19 cellular contexts compared by ENCODE assay signal in the genomic region with DNA sequence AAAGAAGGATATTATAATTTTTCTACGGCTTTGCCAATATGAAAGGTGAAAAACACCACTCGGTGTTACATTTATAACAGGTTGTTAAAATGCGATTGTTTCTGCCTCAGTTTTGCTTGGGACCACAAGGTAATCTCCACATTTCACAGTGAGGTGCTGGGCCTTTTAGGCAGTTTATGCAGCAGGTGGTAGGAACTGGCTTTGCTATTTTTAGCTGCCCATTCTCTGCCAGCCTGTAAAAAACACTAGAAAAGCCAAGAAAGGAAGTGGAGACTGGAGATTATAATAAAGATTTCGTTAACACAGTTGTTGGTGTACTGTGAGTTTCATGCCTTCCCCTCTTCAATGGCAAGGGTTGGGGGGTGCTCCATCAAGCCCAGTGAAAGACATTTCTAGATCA. TPM values are rescaled to one million over a fixed set of nuclear protein-coding genes. Genes with fewer than 3 reads are reported as not detected.
A peak's percentile ranks its signal among the peaks of the same experiment; 100 is the strongest.
DNase-seq lines count a peak whose midpoint lies in the region; ATAC-seq and TF ChIP-seq lines count a peak whose summit lies in the region.
"Had no signal": no experiment of that assay in that cellular context is flagged by ENCODE, and none has a peak within 500 bp of the region (broad histone marks: within the 10 kb centered on the region; RNA-seq: fewer than 3 reads in every experiment).

No MANE protein-coding gene starts in this region.

- H3K4me1 ChIP-seq in Loucy (ENCODE audit: insufficient read depth, low read length, poor library complexity, severe bottlenecking) (peaks cover 80% of the 10 kb centered on the region), SJCRH30 (peaks cover 34% of the 10 kb centered on the region), foreskin keratinocyte (no peaks in the 10 kb centered on the region)
- H3K4me1 ChIP-seq: vagina had no signal

- TF ChIP-seq CTCF in CD4-positive, alpha-beta T cell (IDR thresholded peaks at IDR 0.05): no peak
- TF ChIP-seq CTCF in Loucy (conservative IDR thresholded peaks at IDR 0.05; ENCODE audit: low read length) (no peak), foreskin keratinocyte (conservative IDR thresholded peaks at IDR 0.05) (no peak)

- no peak for DNase-seq in CD4-positive, alpha-beta T cell
- DNase-seq in SJCRH30 (peak; percentile 7 to 55), NCI-H1694 treated with DMSO at 0.1 percent for 48 hours (lab: John Stamatoyannopoulos, UW) (no peak), foreskin keratinocyte (no peak)
- DNase-seq in stimulated activated CD4-positive, alpha-beta T cell treated with anti-CD3 and anti-CD28 coated beads, Interleukin-2, amount 100 ng/mL, for 24 hours: no peak
- DNase-seq in stimulated activated CD4-positive, alpha-beta T cell treated with anti-CD3 and anti-CD28 coated beads, Interleukin-1b, Interleukin-23, amount 100 ng/mL, for 48 hours: no peak
- DNase-seq: activated CD4-positive, CD25-positive, alpha-beta regulatory T cell; left cardiac atrium; small intestine; stimulated activated CD8-positive, alpha-beta memory T cell treated with anti-CD3 and anti-CD28 coated beads, Interleukin-4, amount 100 ng/mL, for 48 hours; substantia nigra had no signal

- H3K27ac ChIP-seq in CD4-positive, alpha-beta T cell (ENCODE audit: low read depth, low read length): no peak overlapping the region
- peak overlapping the region; percentile 60 for H3K27ac ChIP-seq in SJCRH30
- no peak overlapping the region for H3K27ac ChIP-seq in foreskin keratinocyte
- H3K27ac ChIP-seq: vagina had no signal

- intact Hi-C loops in CD4-positive, alpha-beta T cell (cut with DNase I, micrococcal nuclease): loop anchor here in 1 of 2 experiments (10.0 kb wide), 2 partner anchors 124 to 254 kb away; no protein-coding TSS in a partner anchor

- CTCF ChIA-PET in CD4-positive, alpha-beta T cell (lab: Charles Lee): no interaction called here

- POLR2A ChIA-PET in CD4-positive, alpha-beta T cell (lab: Charles Lee): no interaction called here

- ATAC-seq in CD4-positive, alpha-beta T cell (ENCODE audit: poor library complexity): no peak
- ATAC-seq in GM18907 (IDR thresholded peaks at IDR 0.05; ENCODE audit: unreplicated experiment): peak; percentile 39
- ATAC-seq in foreskin keratinocyte: no peak
- ATAC-seq: left cardiac atrium, Right ventricle myocardium inferior had no signal

- peaks cover 24% of the 10 kb centered on the region; the same call in 1 of the 2 replicates for H3K79me2 ChIP-seq in Loucy (ENCODE audit: insufficient read depth, low read length)

- H4K20me1 ChIP-seq in Loucy (ENCODE audit: insufficient read depth, low read length, poor library complexity, severe bottlenecking): no peaks in the 10 kb centered on the region

- peaks cover 3% of the 10 kb centered on the region for H3K27me3 Mint-ChIP-seq in CD4-positive, alpha-beta T cell

- peaks cover 14% of the 10 kb centered on the region for H3F3A ChIP-seq in Loucy (ENCODE audit: low read depth)

- H3K27ac Mint-ChIP-seq in CD4-positive, alpha-beta T cell: peak overlapping the region; percentile 0

- no peak overlapping the region for H2AFZ ChIP-seq in Loucy (ENCODE audit: low read length)

- peak overlapping the region; percentile 69 for H3K4me3 ChIP-seq in Loucy (ENCODE audit: low read length, poor library complexity, severe bottlenecking)
- no peak overlapping the region for H3K4me3 ChIP-seq in SJCRH30
- H3K4me3 ChIP-seq: vagina had no signal

- no peaks in the 10 kb centered on the region for H3K9me3 ChIP-seq in CD4-positive, alpha-beta T cell (ENCODE audit: control insufficient read depth, low read length)
- no peaks in the 10 kb centered on the region for H3K9me3 ChIP-seq in Loucy (ENCODE audit: insufficient read depth, low read depth, low read length)
- no peaks in the 10 kb centered on the region for H3K9me3 ChIP-seq in SJCRH30 (replicated peaks)
- H3K9me3 ChIP-seq: vagina had no signal

- H3K36me3 Mint-ChIP-seq in CD4-positive, alpha-beta T cell (ENCODE audit: low read depth): no peaks in the 10 kb centered on the region
- H3K36me3 Mint-ChIP-seq: IgD-negative memory B cell had no signal

- H3K4me2 ChIP-seq in Loucy (ENCODE audit: low read depth, low read length, poor library complexity, severe bottlenecking): peak overlapping the region; percentile 86

- H3K9me2 ChIP-seq in Loucy (replicated peaks; ENCODE audit: low read depth, low read length): no peaks in the 10 kb centered on the region

- no peaks in the 10 kb centered on the region for H3K27me3 ChIP-seq in CD4-positive, alpha-beta T cell (ENCODE audit: control insufficient read depth, insufficient read depth, low read length)
- H3K27me3 ChIP-seq in Loucy (ENCODE audit: insufficient read depth, low read length, poor library complexity, severe bottlenecking): no peaks in the 10 kb centered on the region
- no peaks in the 10 kb centered on the region for H3K27me3 ChIP-seq in SJCRH30
- H3K27me3 ChIP-seq in foreskin keratinocyte: no peaks in the 10 kb centered on the region
- H3K27me3 ChIP-seq: vagina had no signal

- H3K9ac ChIP-seq in Loucy (ENCODE audit: low read depth, low read length, poor library complexity, severe bottlenecking): peak overlapping the region; percentile 78

- peaks cover 3% of the 10 kb centered on the region for H3K9me3 Mint-ChIP-seq in CD4-positive, alpha-beta T cell
- H3K9me3 Mint-ChIP-seq: IgD-negative memory B cell had no signal

- peaks cover 17% of the 10 kb centered on the region for H3K4me1 Mint-ChIP-seq in CD4-positive, alpha-beta T cell (ENCODE audit: low read depth)

- H3K36me3 ChIP-seq in Loucy (ENCODE audit: insufficient read depth, low read length): no peaks in the 10 kb centered on the region
- no peaks in the 10 kb centered on the region for H3K36me3 ChIP-seq in SJCRH30
- H3K36me3 ChIP-seq: vagina had no signal

- H3K4me3 Mint-ChIP-seq in CD4-positive, alpha-beta T cell: no peak overlapping the region
- H3K4me3 Mint-ChIP-seq: IgD-negative memory B cell had no signal

RNA-seq across cellular contexts. Expression of a gene that starts 8.0 kb away (rescaled TPM):
- total RNA-seq in CD4-positive, alpha-beta T cell: 10 to 100 TPM; 22.8 to 24.6 TPM
- total RNA-seq in SJCRH30 (2014; rRNA removed; shearing (Covaris generic)): 59.4 and 66.1 TPM in 2 replicates
- total RNA-seq in foreskin keratinocyte: 64.8 and 74.5 TPM in 2 replicates
- polyA plus RNA-seq in foreskin keratinocyte: 89.3 and 95.3 TPM in 2 replicates

RNA-seq across cellular contexts. Expression of a gene that starts 26.7 kb away (rescaled TPM):
- total RNA-seq in CD4-positive, alpha-beta T cell: not detected
- total RNA-seq in SJCRH30 (2014; rRNA removed; shearing (Covaris generic)): not detected in 2 replicates
- total RNA-seq in foreskin keratinocyte: not detected in 2 replicates
- polyA plus RNA-seq in foreskin keratinocyte: not detected in 2 replicates
- total RNA-seq: cardiac septum, left cardiac atrium, pulmonary artery endothelial cell, Right ventricle myocardium inferior, vagina had no signal
- polyA plus RNA-seq: IgD-negative memory B cell, neural cell had no signal

RNA-seq across cellular contexts. Expression of a gene that starts 47.7 kb away (rescaled TPM):
- total RNA-seq in CD4-positive, alpha-beta T cell: not detected
- total RNA-seq in SJCRH30 (2014; rRNA removed; shearing (Covaris generic)): not detected in 2 replicates
- not detected in 2 replicates for total RNA-seq in foreskin keratinocyte
- polyA plus RNA-seq in foreskin keratinocyte: 0.16 TPM in 1 of 2 replicates, not detected in the other
- total RNA-seq: cardiac septum, left cardiac atrium, pulmonary artery endothelial cell, Right ventricle myocardium inferior had no signal
- polyA plus RNA-seq: IgD-negative memory B cell, neural cell had no signal

Comparison
In these comparisons a context has a peak if more than half of its experiments do, and no peak if none do; other contexts are left out.
1. DNase-seq: peak in SJCRH30 (2 of 2); none in CD4-positive, alpha-beta T cell (0 of 10), stimulated activated CD4-positive, alpha-beta T cell treated with anti-CD3 and anti-CD28 coated beads, Interleukin-2, amount 100 ng/mL, for 24 hours (0 of 2), stimulated activated CD4-positive, alpha-beta T cell treated with anti-CD3 and anti-CD28 coated beads, Interleukin-1b, Interleukin-23, amount 100 ng/mL, for 48 hours (single experiment), NCI-H1694 treated with DMSO at 0.1 percent for 48 hours (single experiment) and foreskin keratinocyte (0 of 2).